Comparison of ENCODE assay signal across 8 cellular contexts in the genomic region with DNA sequence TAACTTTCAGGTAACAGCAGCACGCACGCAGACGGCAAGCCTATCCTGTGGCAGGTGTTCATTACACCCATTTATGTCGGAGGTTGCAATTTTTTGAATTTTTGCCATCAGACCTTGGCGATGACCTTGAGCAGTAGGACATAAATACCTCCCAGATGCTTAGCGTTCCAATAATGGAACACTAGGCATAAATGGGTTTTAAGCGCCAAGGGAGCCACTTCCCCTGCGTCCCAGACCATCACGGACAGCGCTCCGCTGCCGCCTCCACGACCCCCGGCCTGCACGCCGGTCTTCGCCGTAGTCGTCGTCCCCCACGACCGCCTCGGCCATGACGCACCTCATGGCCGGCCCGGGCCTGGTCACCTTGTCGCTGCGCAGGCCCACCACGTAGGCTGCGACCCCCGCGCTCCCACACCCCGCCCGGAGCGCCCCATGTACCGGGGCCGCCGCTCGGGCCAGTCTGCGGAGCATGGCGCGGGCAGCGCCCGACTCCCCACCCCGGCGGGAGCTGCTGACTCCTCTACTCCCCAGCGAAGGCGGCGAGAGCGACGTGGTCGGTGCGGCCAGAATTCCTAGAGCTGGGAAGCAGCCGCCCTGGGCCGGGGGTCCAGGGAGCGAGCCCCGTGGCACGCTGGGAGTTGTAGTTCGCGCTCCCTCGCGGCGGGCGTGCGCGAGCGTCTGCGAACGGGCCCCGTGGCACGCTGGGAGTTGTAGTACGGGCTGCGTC. TPM values are rescaled to one million over a fixed set of nuclear protein-coding genes. Genes with fewer than 3 reads are reported as not detected.
DNase-seq lines count a peak whose midpoint lies in the region; ATAC-seq and TF ChIP-seq lines count a peak whose summit lies in the region.

No MANE protein-coding gene starts in this region.

- H3K27ac Mint-ChIP-seq in activated T-cell treated with anti-CD3 and anti-CD28 coated beads, Interleukin-2, amount 50 U/mL, for 72 hours: peak overlapping the region; percentile 48

- H3K9ac ChIP-seq in muscle layer of colon (ENCODE audit: low read length): peak overlapping the region; percentile 53

- H3K36me3 Mint-ChIP-seq in activated T-cell treated with anti-CD3 and anti-CD28 coated beads, Interleukin-2, amount 50 U/mL, for 72 hours (ENCODE audit: insufficient read depth in 2 of 2): peaks cover 0 to 2% of the 10 kb centered on the region in 2 donors

- H3K4me3 Mint-ChIP-seq in activated T-cell treated with anti-CD3 and anti-CD28 coated beads, Interleukin-2, amount 50 U/mL, for 72 hours: peak overlapping the region; percentile 67 to 78

- H3K27me3 ChIP-seq in esophagus squamous epithelium (peaks cover 0 to 25% (median 0%) of the 10 kb centered on the region in 4 donors), muscle layer of colon (ENCODE audit: control insufficient read depth in 1 of 2, insufficient read depth in 2 of 2, low read length in 2 of 2) (peaks cover 0 to 10% of the 10 kb centered on the region in 2 donors)

- H3K4me1 Mint-ChIP-seq in activated T-cell treated with anti-CD3 and anti-CD28 coated beads, Interleukin-2, amount 50 U/mL, for 72 hours (ENCODE audit: low read depth): peaks cover 70% of the 10 kb centered on the region

- ATAC-seq in GM18861 (IDR thresholded peaks at IDR 0.05; ENCODE audit: unreplicated experiment): peak; percentile 37
- peak; percentile 70 to 72 for ATAC-seq in activated T-cell treated with anti-CD3 and anti-CD28 coated beads, Interleukin-2, amount 50 U/mL, for 72 hours (replicated peaks in 1 of 2)

- peak overlapping the region; percentile 80 to 94 (median 94) for H3K27ac ChIP-seq in esophagus squamous epithelium
- peak overlapping the region; percentile 95 for H3K27ac ChIP-seq in muscle layer of colon (ENCODE audit: low read depth, low read length)

- 1 to 17% methylated on average over 7 to 16 of the region's 73 CpGs for WGBS in esophagus squamous epithelium, 2 donors

- H3K4me3 ChIP-seq in esophagus squamous epithelium: peak overlapping the region; percentile 62 to 99 (median 91)
- peak overlapping the region; percentile 76 to 94 for H3K4me3 ChIP-seq in muscle layer of colon (ENCODE audit: low read depth in 1 of 2, low read length in 2 of 2)

- DNase-seq in 8988T (peak; percentile 89), HuH-7.5 (ENCODE audit: low spot score) (peak; percentile 87), esophagus squamous epithelium (lab: John Stamatoyannopoulos, UW) (no peak)
- peak; percentile 87 to 89 for DNase-seq in activated T-cell treated with anti-CD3 and anti-CD28 coated beads, Interleukin-2, amount 50 U/mL, for 72 hours
- DNase-seq in stimulated activated CD8-positive, alpha-beta memory T cell treated with anti-CD3 and anti-CD28 coated beads, Interleukin-4, amount 100 ng/mL, for 48 hours: peak; percentile 86

- H3K36me3 ChIP-seq in esophagus squamous epithelium (no peaks in the 10 kb centered on the region), muscle layer of colon (ENCODE audit: insufficient read depth, low read length) (no peaks in the 10 kb centered on the region)

- peak in 1 of 6 experiments; percentile 20 for TF ChIP-seq CTCF in esophagus squamous epithelium (IDR thresholded peaks at IDR 0.05)

- H3K9me3 Mint-ChIP-seq in activated T-cell treated with anti-CD3 and anti-CD28 coated beads, Interleukin-2, amount 50 U/mL, for 72 hours: peaks cover 2% of the 10 kb centered on the region in 2 donors

- TF ChIP-seq POLR2A in esophagus squamous epithelium (IDR thresholded peaks at IDR 0.05): peak in 2 of 4 donors; percentile 14 to 36

- peaks cover 17 to 63% (median 23%) of the 10 kb centered on the region in 3 donors for H3K4me1 ChIP-seq in esophagus squamous epithelium
- no peaks in the 10 kb centered on the region for H3K4me1 ChIP-seq in muscle layer of colon (ENCODE audit: insufficient read depth, low read length)

- intact Hi-C loops in esophagus squamous epithelium (cut with DNase I): loop anchor here (5.0 kb wide), 1 partner anchor 67 kb away; a partner anchor contains a TSS

- no peaks in the 10 kb centered on the region for H3K27me3 Mint-ChIP-seq in activated T-cell treated with anti-CD3 and anti-CD28 coated beads, Interleukin-2, amount 50 U/mL, for 72 hours (ENCODE audit: low read depth)

- no peaks in the 10 kb centered on the region for H3K9me3 ChIP-seq in esophagus squamous epithelium
- no peaks in the 10 kb centered on the region for H3K9me3 ChIP-seq in muscle layer of colon (ENCODE audit: low read length)

TF ChIP-seq in PFSK-1, 5 proteins besides CTCF, POLR2A, EP300 and RAD21:
- TF ChIP-seq, protein P1, sequence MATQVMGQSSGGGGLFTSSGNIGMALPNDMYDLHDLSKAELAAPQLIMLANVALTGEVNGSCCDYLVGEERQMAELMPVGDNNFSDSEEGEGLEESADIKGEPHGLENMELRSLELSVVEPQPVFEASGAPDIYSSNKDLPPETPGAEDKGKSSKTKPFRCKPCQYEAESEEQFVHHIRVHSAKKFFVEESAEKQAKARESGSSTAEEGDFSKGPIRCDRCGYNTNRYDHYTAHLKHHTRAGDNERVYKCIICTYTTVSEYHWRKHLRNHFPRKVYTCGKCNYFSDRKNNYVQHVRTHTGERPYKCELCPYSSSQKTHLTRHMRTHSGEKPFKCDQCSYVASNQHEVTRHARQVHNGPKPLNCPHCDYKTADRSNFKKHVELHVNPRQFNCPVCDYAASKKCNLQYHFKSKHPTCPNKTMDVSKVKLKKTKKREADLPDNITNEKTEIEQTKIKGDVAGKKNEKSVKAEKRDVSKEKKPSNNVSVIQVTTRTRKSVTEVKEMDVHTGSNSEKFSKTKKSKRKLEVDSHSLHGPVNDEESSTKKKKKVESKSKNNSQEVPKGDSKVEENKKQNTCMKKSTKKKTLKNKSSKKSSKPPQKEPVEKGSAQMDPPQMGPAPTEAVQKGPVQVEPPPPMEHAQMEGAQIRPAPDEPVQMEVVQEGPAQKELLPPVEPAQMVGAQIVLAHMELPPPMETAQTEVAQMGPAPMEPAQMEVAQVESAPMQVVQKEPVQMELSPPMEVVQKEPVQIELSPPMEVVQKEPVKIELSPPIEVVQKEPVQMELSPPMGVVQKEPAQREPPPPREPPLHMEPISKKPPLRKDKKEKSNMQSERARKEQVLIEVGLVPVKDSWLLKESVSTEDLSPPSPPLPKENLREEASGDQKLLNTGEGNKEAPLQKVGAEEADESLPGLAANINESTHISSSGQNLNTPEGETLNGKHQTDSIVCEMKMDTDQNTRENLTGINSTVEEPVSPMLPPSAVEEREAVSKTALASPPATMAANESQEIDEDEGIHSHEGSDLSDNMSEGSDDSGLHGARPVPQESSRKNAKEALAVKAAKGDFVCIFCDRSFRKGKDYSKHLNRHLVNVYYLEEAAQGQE (IDR thresholded peaks at IDR 0.05; ENCODE audit: insufficient read depth in 1 of 2, low read depth in 2 of 2, low read length in 2 of 2): no peak
- TF ChIP-seq SIN3A (IDR thresholded peaks at IDR 0.05; ENCODE audit: borderline replicate concordance, insufficient read depth, low read length) (0 out of 2 replicates have a peak, but pooled peaks have one; percentile 30), TAF1 (IDR thresholded peaks at IDR 0.05; ENCODE audit: borderline replicate concordance, insufficient read depth, low read length) (0 out of 2 replicates have a peak, but pooled peaks have one; percentile 35), POLR2AphosphoS5 (IDR thresholded peaks at IDR 0.05; ENCODE audit: low read depth, low read length) (peak; percentile 79), FOXP2 (optimal IDR thresholded peaks at IDR 0.05; ENCODE audit: borderline replicate concordance, extremely low read depth, extremely low read length, insufficient read depth) (peak; percentile 73)

RNA-seq across cellular contexts. Expression of a gene that starts 22.7 kb away (rescaled TPM):
- polyA plus RNA-seq in PFSK-1 (2012; ENCODE audit: insufficient read length, low read depth): not detected
- total RNA-seq in activated T-cell treated with anti-CD3 and anti-CD28 coated beads, Interleukin-2, amount 50 U/mL, for 72 hours: not detected
- total RNA-seq in esophagus squamous epithelium: under 1 TPM in 1 of 4 donors, not detected in 3; 0.26 TPM

RNA-seq across cellular contexts. Expression of a gene that starts 40.1 kb away (rescaled TPM):
- polyA plus RNA-seq in PFSK-1 (2012; ENCODE audit: insufficient read length, low read depth): 45.1 TPM
- 100 to 1,000 TPM in 1 of 2 donors, 10 to 100 TPM in 1; 78.9 to 104 TPM for total RNA-seq in activated T-cell treated with anti-CD3 and anti-CD28 coated beads, Interleukin-2, amount 50 U/mL, for 72 hours
- total RNA-seq in esophagus squamous epithelium: 10 to 100 TPM in 2 of 4 donors, 1 to 10 TPM in 2; 6.6 to 33.6 (median 21.0) TPM
